In the genomic region with DNA sequence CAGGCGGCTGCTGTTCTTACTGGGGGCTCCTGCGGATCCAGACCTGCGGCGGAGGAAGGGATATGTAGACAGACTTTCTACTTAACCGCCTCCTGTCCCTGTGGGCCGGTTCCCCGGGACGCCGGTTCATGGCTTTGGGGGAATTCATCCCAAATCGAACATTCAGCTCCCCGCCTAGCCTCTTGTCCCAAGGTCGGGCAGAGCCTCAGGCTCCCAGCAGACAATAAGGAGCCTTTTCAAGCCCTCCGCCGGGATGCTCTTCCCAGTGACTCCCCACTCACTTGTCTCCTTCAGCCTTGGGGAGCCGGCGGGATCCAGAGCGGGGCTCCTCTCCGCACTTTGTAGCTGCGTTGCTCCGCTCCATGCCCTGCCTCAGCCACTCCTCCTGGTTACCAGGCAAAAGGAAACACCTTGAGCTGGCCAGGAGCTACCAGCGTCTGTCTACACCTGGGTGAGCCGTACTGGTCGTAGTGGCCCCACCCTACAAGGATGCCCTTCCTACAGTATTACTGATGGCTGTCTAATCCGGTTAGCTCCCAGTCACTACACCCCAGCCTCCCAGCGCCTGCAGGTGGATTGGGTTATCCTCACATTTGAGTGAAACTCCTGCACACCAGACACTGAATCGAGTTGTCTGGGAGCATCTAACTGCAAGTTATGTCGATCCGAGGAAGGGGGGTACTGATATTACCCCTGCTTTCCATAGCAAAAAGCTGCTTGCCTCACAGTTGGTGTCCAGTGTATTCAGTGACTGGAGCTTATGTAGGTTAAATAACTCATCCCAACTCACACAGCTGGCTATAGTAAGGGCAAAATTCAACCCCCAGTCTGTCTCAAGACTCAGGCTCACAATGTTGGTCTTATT, we compare ENCODE assay signal across 1 cellular context.
A peak's percentile ranks its signal among the peaks of the same experiment; 100 is the strongest.
TF ChIP-seq lines count a peak whose summit lies in the region.

A gene with protein sequence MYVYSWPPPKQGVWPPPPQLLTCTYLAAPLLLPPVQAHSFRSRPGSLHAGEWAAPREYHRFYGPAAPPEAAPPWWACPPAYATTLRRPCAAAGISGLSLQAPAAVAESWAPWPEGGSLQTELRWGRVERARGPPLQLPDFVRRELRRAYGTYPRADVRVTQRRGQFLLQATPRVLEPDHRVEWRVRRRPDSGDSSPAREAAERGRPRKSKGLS (minus strand): TSS at position 439 of the 865 bp plus-strand sequence. CDS start 450 bp downstream, outside the sequence.

TF ChIP-seq in H1, 55 proteins besides CTCF, POLR2A, EP300 and RAD21:
- peak; percentile 68 for TF ChIP-seq SAP30 (IDR thresholded peaks at IDR 0.05; ENCODE audit: insufficient read depth, insufficient replicate concordance, low read length)
- no peak for TF ChIP-seq BACH1 (IDR thresholded peaks at IDR 0.05; ENCODE audit: low read length)
